In the genomic region with DNA sequence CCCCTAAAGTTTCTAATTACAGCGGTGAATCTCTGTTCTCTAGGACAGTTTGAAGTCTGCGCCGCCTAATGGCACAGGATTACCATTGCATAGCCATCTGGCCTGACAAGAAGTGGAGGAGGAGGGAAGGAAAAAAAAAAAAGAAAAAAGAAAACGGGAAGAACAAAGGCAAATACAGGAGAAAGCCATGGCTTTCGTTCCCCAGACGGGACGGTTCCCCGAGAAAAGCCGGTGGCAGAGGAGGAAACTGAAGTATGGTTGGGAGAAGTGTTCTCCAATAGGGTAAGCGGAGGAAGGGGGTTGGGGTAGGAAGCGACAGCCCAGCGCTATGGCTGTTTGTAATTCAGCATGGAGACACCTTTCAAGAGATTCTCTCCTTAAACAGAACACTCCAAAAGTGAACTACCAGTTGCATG, we compare ENCODE assay signal across 8 cellular contexts.
DNase-seq lines count a peak whose midpoint lies in the region; ATAC-seq, FAIRE-seq and TF ChIP-seq lines count a peak whose summit lies in the region.

No MANE protein-coding gene starts in this region.

- H4K20me1 ChIP-seq in Loucy (ENCODE audit: insufficient read depth, low read length, poor library complexity, severe bottlenecking) = no peaks in the 10 kb centered on the region
- H4K20me1 ChIP-seq in endothelial cell of umbilical vein (replicated peaks; ENCODE audit: control insufficient read depth, extremely low read depth, insufficient read depth, low read length) = no peaks in the 10 kb centered on the region

- DNase-seq in NCI-H526 (lab: John Stamatoyannopoulos, UW) (peak; percentile 38 to 53), NCI-H526 treated with DMSO at 0.1 percent for 48 hours (lab: John Stamatoyannopoulos, UW) (no peak), endothelial cell of umbilical vein (ENCODE audit: low read depth, low spot score) (peak; percentile 64), midbrain (lab: John Stamatoyannopoulos, UW) (peak; percentile 65)
- DNase-seq in stimulated activated naive CD8-positive, alpha-beta T cell treated with anti-CD3 and anti-CD28 coated beads, Interleukin-15, amount 100 ng/mL, for 72 hours = peak; percentile 36 to 39

- H3K4me2 ChIP-seq in Loucy (ENCODE audit: low read depth, low read length, poor library complexity, severe bottlenecking) = peak overlapping the region; percentile 88
- peak overlapping the region; percentile 94 for H3K4me2 ChIP-seq in endothelial cell of umbilical vein (ENCODE audit: insufficient read depth, low read length)

- peak; percentile 76 for FAIRE-seq in endothelial cell of umbilical vein (lab: Jason Lieb, UNC)

- H3F3A ChIP-seq in Loucy (ENCODE audit: low read depth) = no peaks in the 10 kb centered on the region

- H3K9me3 ChIP-seq in HEK293 (ENCODE audit: control insufficient read depth, insufficient read depth, low read depth, low read length) (no peaks in the 10 kb centered on the region; the same call in none of the 2 replicates), Loucy (ENCODE audit: insufficient read depth, low read depth, low read length) (no peaks in the 10 kb centered on the region), endothelial cell of umbilical vein (replicated peaks; ENCODE audit: control insufficient read depth, insufficient read depth, low read length) (no peaks in the 10 kb centered on the region)

- TF ChIP-seq CTCF in HEK293 (tag by site-specific recombination; IDR thresholded peaks at IDR 0.05) (no peak), Loucy (conservative IDR thresholded peaks at IDR 0.05; ENCODE audit: low read length) (peak; percentile 61), WI38 (IDR thresholded peaks at IDR 0.05; ENCODE audit: low read depth, low read length) (peak; percentile 67), endothelial cell of umbilical vein (IDR thresholded peaks at IDR 0.05; ENCODE audit: extremely low read depth in 1 of 2, insufficient read depth in 1 of 2, low read depth in 1 of 2, low read length in 2 of 2) (peak; percentile 40 to 43)

- H3K4me3 Mint-ChIP-seq in stimulated activated naive CD8-positive, alpha-beta T cell treated with anti-CD3 and anti-CD28 coated beads, Interleukin-15, amount 100 ng/mL, for 72 hours = peak overlapping the region; percentile 85 to 87

- peak overlapping the region; percentile 81 for H3K9ac ChIP-seq in Loucy (ENCODE audit: low read depth, low read length, poor library complexity, severe bottlenecking)
- peak overlapping the region; percentile 70 for H3K9ac ChIP-seq in endothelial cell of umbilical vein (replicated peaks; ENCODE audit: extremely low read depth, insufficient read depth, low read length)

- no peaks in the 10 kb centered on the region for H3K9me3 Mint-ChIP-seq in stimulated activated naive CD8-positive, alpha-beta T cell treated with anti-CD3 and anti-CD28 coated beads, Interleukin-15, amount 100 ng/mL, for 72 hours

- no TSS peak for BruUV-seq in endothelial cell of umbilical vein (replicated peaks; lab: Mats Ljungman, UMichigan)

- H2AFZ ChIP-seq in Loucy (ENCODE audit: low read length) (peak overlapping the region; percentile 99), endothelial cell of umbilical vein (ENCODE audit: low read depth, low read length) (peak overlapping the region; percentile 92)

- H3K27ac Mint-ChIP-seq in stimulated activated naive CD8-positive, alpha-beta T cell treated with anti-CD3 and anti-CD28 coated beads, Interleukin-15, amount 100 ng/mL, for 72 hours = peak overlapping the region in 1 of 2 donors; percentile 97

- H3K9me2 ChIP-seq in Loucy (replicated peaks; ENCODE audit: low read depth, low read length) = no peaks in the 10 kb centered on the region

- H3K79me2 ChIP-seq in Loucy (ENCODE audit: insufficient read depth, low read length) (peaks cover 11% of the 10 kb centered on the region), endothelial cell of umbilical vein (ENCODE audit: control insufficient read depth, insufficient read depth, low read length) (no peaks in the 10 kb centered on the region)

- H3K9me1 ChIP-seq in endothelial cell of umbilical vein (replicated peaks; ENCODE audit: control insufficient read depth, extremely low read depth, insufficient read depth, low read length) = no peaks in the 10 kb centered on the region

- no peak overlapping the region for H3K27ac ChIP-seq in HEK293 (ENCODE audit: extremely low read depth, low read depth, low read length)
- peak overlapping the region; percentile 12 for H3K27ac ChIP-seq in endothelial cell of umbilical vein (ENCODE audit: insufficient read depth, low read depth, low read length)

- no peaks in the 10 kb centered on the region for H3K27me3 Mint-ChIP-seq in stimulated activated naive CD8-positive, alpha-beta T cell treated with anti-CD3 and anti-CD28 coated beads, Interleukin-15, amount 100 ng/mL, for 72 hours

- H3K4me1 Mint-ChIP-seq in stimulated activated naive CD8-positive, alpha-beta T cell treated with anti-CD3 and anti-CD28 coated beads, Interleukin-15, amount 100 ng/mL, for 72 hours = peaks cover 4% of the 10 kb centered on the region

- ATAC-seq in stimulated activated naive CD8-positive, alpha-beta T cell treated with anti-CD3 and anti-CD28 coated beads, Interleukin-15, amount 100 ng/mL, for 72 hours = peak; percentile 70

- intact Hi-C loops in endothelial cell of umbilical vein (cut with micrococcal nuclease) = loop anchor here (1.0 to 2.0 kb wide), 2 partner anchors 82 to 311 kb away; partner anchors contain the start of gene SH3BGRL

- H3K27me3 ChIP-seq in Loucy (ENCODE audit: insufficient read depth, low read length, poor library complexity, severe bottlenecking) (no peaks in the 10 kb centered on the region), endothelial cell of umbilical vein (ENCODE audit: control insufficient read depth in 2 of 2, insufficient read depth in 2 of 2, low read length in 2 of 2) (peaks cover 2 to 12% of the 10 kb centered on the region in 2 experiments)

- no peak for TF ChIP-seq POLR2A in endothelial cell of umbilical vein (IDR thresholded peaks at IDR 0.05; ENCODE audit: low read depth, low read length)

- H3K4me1 ChIP-seq in HEK293 (ENCODE audit: control insufficient read depth, insufficient read depth, low read length) = no peaks in the 10 kb centered on the region
- H3K4me1 ChIP-seq in Loucy (ENCODE audit: insufficient read depth, low read length, poor library complexity, severe bottlenecking) = peaks cover 16% of the 10 kb centered on the region
- peaks cover 5% of the 10 kb centered on the region for H3K4me1 ChIP-seq in endothelial cell of umbilical vein (ENCODE audit: control insufficient read depth, extremely low read depth, insufficient read depth, low read length)

- dilution Hi-C loops in endothelial cell of umbilical vein (cut with MboI; ENCODE audit: extremely low pct_ligation_motif_present, low sequenced_read_pairs) = no loop called here

- H3K36me3 ChIP-seq in HEK293 (ENCODE audit: control insufficient read depth in 2 of 2, insufficient read depth in 1 of 2, low read length in 2 of 2) (no peaks in the 10 kb centered on the region), Loucy (ENCODE audit: insufficient read depth, low read length) (no peaks in the 10 kb centered on the region), endothelial cell of umbilical vein (ENCODE audit: control insufficient read depth in 2 of 2, extremely low read depth in 1 of 2, insufficient read depth in 2 of 2, low read length in 2 of 2) (no peaks in the 10 kb centered on the region)

- H3K4me3 ChIP-seq in HEK293 (ENCODE audit: low read depth, low read length) = peak overlapping the region; percentile 48
- peak overlapping the region; percentile 95 for H3K4me3 ChIP-seq in Loucy (ENCODE audit: low read length, poor library complexity, severe bottlenecking)
- peak overlapping the region; percentile 67 for H3K4me3 ChIP-seq in WI38 (ENCODE audit: low read depth, low read length)
- peak overlapping the region; percentile 44 to 88 (median 48) for H3K4me3 ChIP-seq in endothelial cell of umbilical vein (replicated peaks in 1 of 3; ENCODE audit: insufficient read depth in 1 of 3, low read depth in 1 of 3, low read length in 3 of 3)

- POLR2A ChIA-PET in HEK293 (lab: Yijun Ruan, JAX) = no interaction called here
- POLR2A ChIA-PET in endothelial cell of umbilical vein (lab: Charles Lee) = no interaction called here

- CTCF ChIA-PET in HEK293 (lab: Yijun Ruan, JAX) = interaction anchor here (0.6 to 1.6 kb wide), 6 partner anchors 10 to 1252 kb away, joined by 3 to 6 read pairs (median 3); no protein-coding TSS in a partner anchor
- CTCF ChIA-PET in endothelial cell of umbilical vein (lab: Charles Lee) = interaction anchor here (0.7 to 2.4 kb wide), 8 partner anchors 8 to 311 kb away, joined by 3 to 6 read pairs (median 4); partner anchors contain the start of genes BRWD3, HMGN5 and SH3BGRL

TF ChIP-seq in HEK293, 187 proteins besides CTCF, POLR2A, EP300 and RAD21:
- TF ChIP-seq PRDM1 (tag by site-specific recombination; IDR thresholded peaks at IDR 0.05) = peak; percentile 72; the same call in 1 of the 2 replicates
- TF ChIP-seq MYNN (tag by site-specific recombination; IDR thresholded peaks at IDR 0.05; ENCODE audit: borderline replicate concordance) = no peak
- no peak for TF ChIP-seq ZNF677 (tag by site-specific recombination; IDR thresholded peaks at IDR 0.05)
- TF ChIP-seq ZNF2 (tag by site-specific recombination; IDR thresholded peaks at IDR 0.05) = 0 out of 2 replicates have a peak, but pooled peaks have one; percentile 31
- no peak for TF ChIP-seq ZNF571 (tag by site-specific recombination; IDR thresholded peaks at IDR 0.05)
- TF ChIP-seq ZNF654 (tag by site-specific recombination; IDR thresholded peaks at IDR 0.05; ENCODE audit: low read depth) = peak; percentile 31
- TF ChIP-seq ZNF366 (tag by site-specific recombination; conservative IDR thresholded peaks at IDR 0.05) = peak; percentile 55

TF ChIP-seq in endothelial cell of umbilical vein, 7 proteins besides CTCF, POLR2A, EP300 and RAD21:
- TF ChIP-seq JUN (IDR thresholded peaks at IDR 0.05; ENCODE audit: borderline replicate concordance, insufficient read depth, insufficient read length, low read depth) (no peak), GATA2 (IDR thresholded peaks at IDR 0.05; ENCODE audit: insufficient read depth, insufficient read length, low read depth, low read length) (no peak), MAX (IDR thresholded peaks at IDR 0.05; ENCODE audit: insufficient read depth, insufficient read length) (no peak)
TF ChIP-seq in endothelial cell of umbilical vein: peak in this region for 0.
